Comparison of ENCODE assay signal across 12 cellular contexts in genomic region chr15:96285306-96285705, GRCh38. TPM values are rescaled to one million over a fixed set of nuclear protein-coding genes. Genes with fewer than 3 reads are reported as not detected.
DNase-seq lines count a peak whose midpoint lies in the region; ATAC-seq, FAIRE-seq and TF ChIP-seq lines count a peak whose summit lies in the region.
"Had no signal": no experiment of that assay in that cellular context is flagged by ENCODE, and none has a peak within 500 bp of the region (broad histone marks: within the 10 kb centered on the region; RNA-seq: fewer than 3 reads in every experiment).

No MANE protein-coding gene starts in this region.

- H4K91ac ChIP-seq in H1 (replicated peaks; ENCODE audit: insufficient read length, low read length), result no peak overlapping the region

- H3K9me3 ChIP-seq in AG04450 (ENCODE audit: control insufficient read depth, insufficient read depth, low read length), result peaks cover 4% of the 10 kb centered on the region; the same call in 1 of the 2 replicates
- no peaks in the 10 kb centered on the region for H3K9me3 ChIP-seq in H1 (ENCODE audit: insufficient read depth in 2 of 2, low read depth in 1 of 2, low read length in 1 of 2)
- no peaks in the 10 kb centered on the region for H3K9me3 ChIP-seq in mesodermal cell (ENCODE audit: control insufficient read depth, low read length)
- no peaks in the 10 kb centered on the region for H3K9me3 ChIP-seq in right lobe of liver

- no peak overlapping the region for H2BK15ac ChIP-seq in H1 (ENCODE audit: low read length)

- H3K9ac ChIP-seq in H1 (replicated peaks in 1 of 4; ENCODE audit: extremely low read depth in 1 of 4, low read depth in 3 of 4, low read length in 3 of 4), result no peak overlapping the region

- H3K79me1 ChIP-seq in H1 (ENCODE audit: low read depth, low read length), result no peaks in the 10 kb centered on the region

- TF ChIP-seq CTCF in AG04450 (IDR thresholded peaks at IDR 0.05; ENCODE audit: low read depth, low read length) (no peak), H1 (IDR thresholded peaks at IDR 0.05; ENCODE audit: control extremely low read depth in 1 of 3, insufficient read depth in 1 of 3, low read depth in 1 of 3, low read length in 3 of 3) (no peak), right lobe of liver (IDR thresholded peaks at IDR 0.05) (no peak), endothelial cell (IDR thresholded peaks at IDR 0.05; ENCODE audit: unreplicated experiment) (no peak)

- no peak overlapping the region for H3K4me2 ChIP-seq in H1 (ENCODE audit: insufficient read depth in 1 of 2, low read depth in 2 of 2, low read length in 2 of 2)

- H2BK120ac ChIP-seq in H1 (replicated peaks; ENCODE audit: low read depth, low read length), result no peak overlapping the region

- no peaks in the 10 kb centered on the region for H3K23me2 ChIP-seq in H1 (ENCODE audit: low read depth, low read length)

- no peak overlapping the region for H3K56ac ChIP-seq in H1 (replicated peaks; ENCODE audit: insufficient read length, low read depth, low read length)

- H4K5ac ChIP-seq in H1 (ENCODE audit: insufficient read length, low read depth, low read length), result no peak overlapping the region

- CTCF ChIA-PET in AG04450 (lab: Charles Lee) (interaction anchor here (1.0 kb wide), 1 partner anchor 42 kb away, joined by 3 read pairs; no protein-coding TSS in a partner anchor), H1 (lab: Charles Lee; ENCODE audit: partially characterized antibody) (interaction anchor here (0.8 to 2.0 kb wide), 3 partner anchors 15 to 73 kb away, joined by 3 to 5 read pairs (median 3); no protein-coding TSS in a partner anchor)

- no peak overlapping the region for H2BK5ac ChIP-seq in H1 (ENCODE audit: low read depth, low read length)

- ATAC-seq in HG02642 (IDR thresholded peaks at IDR 0.05; ENCODE audit: poor library complexity, unreplicated experiment) (no peak), right lobe of liver (no peak)

- H3K27ac ChIP-seq in AG04450 (ENCODE audit: low read depth, low read length) (peak overlapping the region; percentile 91), H1 (ENCODE audit: low read depth, low read length) (no peak overlapping the region), mesodermal cell (ENCODE audit: low read depth, low read length, severe bottlenecking) (peak overlapping the region; percentile 5), right lobe of liver (no peak overlapping the region)

- no peak overlapping the region for H3K4me3 Mint-ChIP-seq in endothelial cell (ENCODE audit: unreplicated experiment)
- H3K4me3 Mint-ChIP-seq: central memory CD8-positive, alpha-beta T cell had no signal

- peak overlapping the region; percentile 38 for H3K4me3 ChIP-seq in AG04450 (ENCODE audit: low read depth, low read length)
- no peak overlapping the region for H3K4me3 ChIP-seq in H1 (ENCODE audit: extremely low read depth in 1 of 4, insufficient read depth in 2 of 4, low read depth in 3 of 4, low read length in 4 of 4)
- no peak overlapping the region for H3K4me3 ChIP-seq in mesodermal cell (ENCODE audit: extremely low read depth, insufficient read depth, low read length, poor library complexity, severe bottlenecking)
- H3K4me3 ChIP-seq in right lobe of liver, result no peak overlapping the region

- no peak for TF ChIP-seq RAD21 in H1 (IDR thresholded peaks at IDR 0.05 in 1 of 2, conservative IDR thresholded peaks at IDR 0.05 in 1 of 2; ENCODE audit: low read depth in 2 of 2, low read length in 2 of 2)

- no peak overlapping the region for H3K27ac Mint-ChIP-seq in endothelial cell (ENCODE audit: unreplicated experiment)
- H3K27ac Mint-ChIP-seq: CD14-positive monocyte had no signal

- intact Hi-C loops in right lobe of liver (cut with DNase I), result no loop called here

- DNase-seq in AG04450 (ENCODE audit: low read depth, low spot score), result peak; percentile 97
- DNase-seq in MV-4-11 (lab: John Stamatoyannopoulos, UW), result peak; percentile 62
- DNase-seq in H1 (ENCODE audit: low read depth in 1 of 2, low spot score in 2 of 2), result no peak
- DNase-seq in DMS79 (lab: John Stamatoyannopoulos, UW), result no peak
- no peak for DNase-seq in right lobe of liver
- no peak for DNase-seq in endothelial cell (ENCODE audit: low spot score)
- DNase-seq: occipital lobe had no signal

- no peak overlapping the region for H2AK5ac ChIP-seq in H1 (ENCODE audit: low read depth, low read length)

- peaks cover 6% of the 10 kb centered on the region for H3K4me1 Mint-ChIP-seq in endothelial cell (ENCODE audit: unreplicated experiment)
- H3K4me1 Mint-ChIP-seq: CD14-positive monocyte; central memory CD8-positive, alpha-beta T cell had no signal

- H2AFZ ChIP-seq in H1 (ENCODE audit: low read length), result no peak overlapping the region

- no peaks in the 10 kb centered on the region for H3K36me3 ChIP-seq in H1 (ENCODE audit: control insufficient read depth in 2 of 4, insufficient read depth in 4 of 4, low read length in 3 of 4)
- no peaks in the 10 kb centered on the region for H3K36me3 ChIP-seq in mesodermal cell (ENCODE audit: control insufficient read depth, insufficient read depth, low read length)
- H3K36me3 ChIP-seq in right lobe of liver, result peaks cover 0 to 3% (median 0%) of the 10 kb centered on the region in 4 donors

- H4K20me1 ChIP-seq in H1 (replicated peaks in 1 of 2; ENCODE audit: control insufficient read depth in 1 of 2, insufficient read depth in 2 of 2, low read length in 2 of 2), result no peaks in the 10 kb centered on the region

- no peak overlapping the region for H3K23ac ChIP-seq in H1 (ENCODE audit: insufficient read length)

- peaks cover 5% of the 10 kb centered on the region for H3K36me3 Mint-ChIP-seq in endothelial cell (ENCODE audit: low read depth, unreplicated experiment)
- H3K36me3 Mint-ChIP-seq: CD14-positive monocyte had no signal

- no peak for FAIRE-seq in H1 (lab: Jason Lieb, UNC)

- 0 out of 2 replicates have a peak overlapping the region, but pooled peaks have one; percentile 15 for H2BK20ac ChIP-seq in H1 (ENCODE audit: low read length)

- peaks cover 4% of the 10 kb centered on the region for H3K9me3 Mint-ChIP-seq in endothelial cell (ENCODE audit: unreplicated experiment)

- TF ChIP-seq EP300 in H1 (IDR thresholded peaks at IDR 0.05; ENCODE audit: borderline replicate concordance in 1 of 2, low read depth in 2 of 2, low read length in 2 of 2), result no peak

- H3K18ac ChIP-seq in H1 (ENCODE audit: extremely low read depth, low read length), result no peak overlapping the region

- TF ChIP-seq POLR2A in H1 (IDR thresholded peaks at IDR 0.05; ENCODE audit: control extremely low read depth in 1 of 2, low read depth in 2 of 2, low read length in 2 of 2), result no peak
- TF ChIP-seq POLR2A in right lobe of liver (IDR thresholded peaks at IDR 0.05), result no peak

- H3K4me1 ChIP-seq in H1 (replicated peaks in 1 of 4; ENCODE audit: control insufficient read depth in 3 of 4, insufficient read depth in 4 of 4, low read length in 3 of 4) (peaks cover 0 to 9% (median 2%) of the 10 kb centered on the region in 4 experiments; a peak in 5 of 7 replicates), mesodermal cell (ENCODE audit: control insufficient read depth, insufficient read depth, low read length, poor library complexity, severe bottlenecking) (peaks cover 19% of the 10 kb centered on the region), right lobe of liver (no peaks in the 10 kb centered on the region)

- H2BK12ac ChIP-seq in H1 (ENCODE audit: low read depth, low read length), result no peak overlapping the region

- H3K27me3 ChIP-seq in AG04450 (ENCODE audit: control insufficient read depth, insufficient read depth, low read length) (no peaks in the 10 kb centered on the region), H1 (replicated peaks in 1 of 4; ENCODE audit: control insufficient read depth in 3 of 4, extremely low read depth in 1 of 4, insufficient read depth in 3 of 4, low read length in 3 of 4) (peaks cover 0 to 6% (median 0%) of the 10 kb centered on the region in 4 experiments; a peak in 2 of 7 replicates), right lobe of liver (no peaks in the 10 kb centered on the region)

- POLR2A ChIA-PET in AG04450 (lab: Yijun Ruan, JAX), result interaction anchor here (0.5 to 1.5 kb wide), 8 partner anchors 9 to 182 kb away, joined by 3 to 15 read pairs (median 6); partner anchors contain the start of gene NR2F2
- POLR2A ChIA-PET in H1 (lab: Charles Lee; ENCODE audit: partially characterized antibody), result no interaction called here

- 83% methylated on average over 11 of the region's 11 CpGs; no CpG with 5 or more reads in 1 of the 2 experiments for WGBS in H1 (ENCODE audit: extremely low coverage in 1 of 2, insufficient coverage in 1 of 2, insufficient read length in 1 of 2, insufficient replicate concordance in 2 of 2, low coverage in 1 of 2, low lambda C conversion rate in 2 of 2, missing lambda C conversion rate in 1 of 2), 2 experiments
- 64 to 66% methylated on average over 5 of the region's 11 CpGs for WGBS in mesodermal cell (ENCODE audit: insufficient coverage in 2 of 2), 2 experiments
- 82% methylated on average over 5 of the region's 11 CpGs for WGBS in right lobe of liver (ENCODE audit: insufficient coverage, low coverage, low lambda C conversion rate, missing lambda C conversion rate)

- no peak overlapping the region for H3K14ac ChIP-seq in H1 (ENCODE audit: insufficient read length)

- peaks cover 2% of the 10 kb centered on the region for H3K27me3 Mint-ChIP-seq in endothelial cell (ENCODE audit: unreplicated experiment)

- no peaks in the 10 kb centered on the region for H3K79me2 ChIP-seq in H1 (ENCODE audit: control insufficient read depth in 1 of 2, insufficient read depth in 2 of 2, low read length in 2 of 2)

- H4K8ac ChIP-seq in H1 (ENCODE audit: extremely low read depth, insufficient read depth, low read length), result no peak overlapping the region

- no peak overlapping the region for H3K4ac ChIP-seq in H1 (replicated peaks; ENCODE audit: insufficient read length, low read depth, low read length)

RNA-seq across cellular contexts. Expression of gene NR2F2, which starts 45.2 kb away (rescaled TPM):
- polyA plus RNA-seq in AG04450 (2011; rRNA removed) (63.1 and 66.9 TPM in 2 replicates), H1 (2011; rRNA removed) (0.03 and 0.14 TPM in 2 replicates)
- 36.8 and 72.5 TPM in 2 replicates for polyA minus RNA-seq in AG04450 (2011; rRNA and poly(A)+ RNA removed)
- not detected in 2 replicates for total RNA-seq in H1 (2021; fragmentation: NEBNext Ultra II Directional; extraction: Animal tissue kit (Norgen Biotek cat#: 25700))
- polyA plus RNA-seq in H1 (2011; cell fraction: cytosol; rRNA removed), result 0.05 TPM
- polyA plus RNA-seq in H1 (2011; cell fraction: nucleus; rRNA removed), result 0.07 TPM
- 0.21 to 0.88 TPM (median 0.46 TPM) in 4 replicates for polyA plus RNA-seq in H1 (2012, experiment 1 of 2)
- polyA plus RNA-seq in H1 (2012, experiment 2 of 2), result 0.10 TPM
- 0.04 TPM for polyA plus RNA-seq in H1 (2013, experiment 1 of 2)
- polyA plus RNA-seq in H1 (2013, experiment 2 of 2), result 0.04 TPM
- polyA minus RNA-seq in H1 (2011; rRNA and poly(A)+ RNA removed), result 0.03 TPM in 1 of 2 replicates, not detected in the other
- polyA minus RNA-seq in H1 (2011; cell fraction: cytosol; rRNA and poly(A)+ RNA removed), result 0.29 TPM
- polyA minus RNA-seq in H1 (2011; cell fraction: nucleus; rRNA and poly(A)+ RNA removed), result not detected
- polyA plus RNA-seq in mesodermal cell (2013, experiment 1 of 2), result 8.3 TPM
- polyA plus RNA-seq in mesodermal cell (2013, experiment 2 of 2), result 6.9 TPM
- total RNA-seq in right lobe of liver (10 to 100 TPM; 11.6 to 30.0 (median 20.7) TPM), endothelial cell (ENCODE audit: unreplicated experiment) (15.9 TPM)
- total RNA-seq: T-helper 2 cell treated with Interferon-gamma antibody and Interleukin-4, amounts not matched to agents 100 ng/mL and 5 ng/mL, for 36 hours had no signal
- polyA plus RNA-seq: CD14-positive monocyte had no signal

Comparison
In these comparisons a context has a peak if more than half of its experiments do, and no peak if none do; other contexts are left out.
1. DNase-seq: peak in AG04450 (single experiment) and MV-4-11 (single experiment); none in H1 (0 of 2), DMS79 (single experiment), right lobe of liver (0 of 3) and endothelial cell (single experiment).
2. H3K27ac ChIP-seq: peak in AG04450 (single experiment) and mesodermal cell (single experiment); none in H1 (single experiment) and right lobe of liver (0 of 3).